In the genomic region with DNA sequence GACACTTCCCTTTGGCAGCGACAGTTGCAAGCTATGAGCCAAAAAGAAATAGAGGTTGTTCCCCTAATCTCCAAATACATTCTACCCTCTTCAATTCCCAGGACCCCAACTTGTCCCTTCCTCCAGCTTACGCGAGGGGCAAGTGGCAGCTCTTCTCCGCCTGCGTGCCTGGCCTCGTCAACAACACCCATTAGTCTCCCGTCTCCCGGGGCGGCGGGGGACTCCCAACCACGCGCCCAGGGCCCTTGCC, we compare ENCODE assay signal across 8 cellular contexts. TPM values are rescaled to one million over a fixed set of nuclear protein-coding genes. Genes with fewer than 3 reads are reported as not detected.
DNase-seq lines count a peak whose midpoint lies in the region; ATAC-seq lines count a peak whose summit lies in the region.

No MANE protein-coding gene starts in this region.

- no peak for ATAC-seq in activated CD4-positive, alpha-beta T cell treated with anti-CD3 and anti-CD28 coated beads for 36 hours

- H3K4me3 Mint-ChIP-seq in activated CD4-positive, alpha-beta T cell treated with anti-CD3 and anti-CD28 coated beads for 36 hours = peak overlapping the region; percentile 61

- intact Hi-C loops in activated CD4-positive, alpha-beta T cell treated with anti-CD3 and anti-CD28 coated beads for 36 hours (cut with DNase I, micrococcal nuclease) = loop anchor here (1.0 to 10.0 kb wide), 10 partner anchors 31 to 1737 kb away; partner anchors contain the start of genes CWC22 (in 2 of the 2), DNAJC10 (in 1 of the 2), ITGA4 (in 1 of the 2) and ITPRID2 (in 1 of the 2)

- no peaks in the 10 kb centered on the region for H3K9me3 Mint-ChIP-seq in activated CD4-positive, alpha-beta T cell treated with anti-CD3 and anti-CD28 coated beads for 36 hours (ENCODE audit: low read depth)

- H3K4me1 Mint-ChIP-seq in activated CD4-positive, alpha-beta T cell treated with anti-CD3 and anti-CD28 coated beads for 36 hours = peaks cover 38% of the 10 kb centered on the region

- H3K36me3 Mint-ChIP-seq in activated CD4-positive, alpha-beta T cell treated with anti-CD3 and anti-CD28 coated beads for 36 hours (ENCODE audit: low read depth) = peaks cover 23% of the 10 kb centered on the region

- H3K27ac Mint-ChIP-seq in activated CD4-positive, alpha-beta T cell treated with anti-CD3 and anti-CD28 coated beads for 36 hours = peak overlapping the region; percentile 78

- H3K27ac ChIP-seq in angular gyrus (ENCODE audit: low read depth, low read length) = peak overlapping the region; percentile 93
- H3K27ac ChIP-seq in layer of hippocampus (ENCODE audit: low read depth, low read length) = peak overlapping the region; percentile 87
- peak overlapping the region; percentile 86 for H3K27ac ChIP-seq in temporal lobe (ENCODE audit: low read depth, low read length)

- CTCF ChIA-PET in activated CD4-positive, alpha-beta T cell treated with anti-CD3 and anti-CD28 coated beads for 36 hours (lab: Charles Lee) = interaction anchor here (0.9 to 3.8 kb wide), 3 partner anchors 9 to 12 kb away, joined by 3 to 20 read pairs (median 5); no protein-coding TSS in a partner anchor

- POLR2A ChIA-PET in activated CD4-positive, alpha-beta T cell treated with anti-CD3 and anti-CD28 coated beads for 36 hours (lab: Charles Lee) = interaction anchor here (0.7 to 1.7 kb wide), 2 partner anchors 42 to 54 kb away, joined by 3 to 6 read pairs; no protein-coding TSS in a partner anchor

- DNase-seq in activated CD4-positive, alpha-beta T cell treated with anti-CD3 and anti-CD28 coated beads for 36 hours = no peak
- no peak for DNase-seq in activated CD4-positive, alpha-beta T cell treated with anti-CD3 and anti-CD28 coated beads for 4 hours
- DNase-seq in NCI-H146 treated with DMSO at 0.1 percent for 48 hours (lab: John Stamatoyannopoulos, UW; ENCODE audit: unreplicated experiment) (no peak), NCI-H1092 (lab: John Stamatoyannopoulos, UW) (no peak), SIG-M5 (lab: John Stamatoyannopoulos, UW) (no peak)

- no peaks in the 10 kb centered on the region for H3K27me3 Mint-ChIP-seq in activated CD4-positive, alpha-beta T cell treated with anti-CD3 and anti-CD28 coated beads for 36 hours

- H3K27me3 ChIP-seq in layer of hippocampus (ENCODE audit: control insufficient read depth, insufficient read depth, low read length) = no peaks in the 10 kb centered on the region

RNA-seq across cellular contexts. Expression of gene UBE2E3, which starts 0.5 kb away (rescaled TPM):
- 10 to 100 TPM; 37.0 to 69.6 TPM for total RNA-seq in activated CD4-positive, alpha-beta T cell treated with anti-CD3 and anti-CD28 coated beads for 36 hours
- 252 TPM for total RNA-seq in temporal lobe
